Comparison of ENCODE assay signal across 27 cellular contexts in the genomic region with DNA sequence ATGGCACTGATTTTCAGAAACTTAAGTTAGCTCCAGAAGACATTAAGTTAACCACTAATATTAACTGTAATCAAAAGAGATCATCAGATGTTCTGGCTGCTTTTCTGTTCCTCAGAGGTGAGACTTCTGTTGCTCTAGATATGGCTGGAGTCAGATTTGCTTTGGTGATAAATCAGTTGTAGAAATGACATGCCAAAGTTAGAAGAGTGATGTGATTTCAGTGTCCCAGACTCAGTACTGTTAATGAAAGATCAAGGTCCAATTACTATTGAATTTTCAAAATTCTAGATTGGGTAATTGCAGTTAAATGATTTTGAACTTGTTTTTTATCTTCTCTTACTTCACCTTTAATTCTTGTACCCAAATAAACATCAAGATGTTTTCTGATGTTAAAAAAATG.
"Had no signal": no experiment of that assay in that cellular context is flagged by ENCODE, and none has a peak within 500 bp of the region (broad histone marks: within the 10 kb centered on the region; RNA-seq: fewer than 3 reads in every experiment).

No MANE protein-coding gene starts in this region.

- H3K27ac ChIP-seq: neural progenitor cell, pancreas, psoas muscle, skin epidermis, spleen, suprapubic skin, testis, tibial artery, transverse colon, upper lobe of right lung, uterus had no signal

- H3K4me1 ChIP-seq: neural progenitor cell, pancreas, psoas muscle, spleen, suprapubic skin, testis, tibial artery, transverse colon, upper lobe of right lung, uterus had no signal

- H3K9ac ChIP-seq: neural progenitor cell had no signal

- H3K4me2 ChIP-seq: neural progenitor cell, smooth muscle cell had no signal

- ATAC-seq: naive thymus-derived CD4-positive, alpha-beta T cell; natural killer cell; pancreas; psoas muscle; right cardiac atrium; sciatic nerve; stimulated activated memory B cell treated with anti-CD40 and anti-IgM and Interleukin-4, amounts not matched to agents 10 μg/mL and 1 μg/mL and 100 μg/mL, for 72 hours; stimulated activated naive CD8-positive, alpha-beta T cell treated with anti-CD3 and anti-CD28 coated beads, Interleukin-15, amount 100 ng/mL, for 72 hours; stimulated activated naive CD8-positive, alpha-beta T cell treated with anti-CD3 and anti-CD28 coated beads, Interleukin-15, Interleukin-2, amounts not matched to agents 100 U/mL and 50 U/mL, for 24 hours; upper lobe of right lung had no signal

- H2AFZ ChIP-seq: neural progenitor cell had no signal

- H3K4me3 ChIP-seq: neural progenitor cell, pancreas, psoas muscle, skin epidermis, smooth muscle cell, spleen, suprapubic skin, testis, tibial artery, transverse colon, upper lobe of right lung, uterus had no signal

- H3K36me3 ChIP-seq: neural progenitor cell, pancreas, spleen, suprapubic skin, tibial artery, transverse colon, upper lobe of right lung, uterus had no signal

- DNase-seq: naive thymus-derived CD4-positive, alpha-beta T cell; natural killer cell; pancreas; posterior cingulate gyrus; psoas muscle; right cardiac atrium; spleen; stimulated activated CD4-positive, alpha-beta T cell treated with anti-CD3 and anti-CD28 coated beads, Interleukin-12 subunit alpha, Interleukin-12 subunit beta, amount 100 ng/mL, for 4 hours; stimulated activated CD4-positive, alpha-beta T cell treated with anti-CD3 and anti-CD28 coated beads, Interleukin-1b, Interleukin-23, amount 100 ng/mL, for 48 hours; stimulated activated CD4-positive, alpha-beta T cell treated with anti-CD3 and anti-CD28 coated beads, Interleukin-4, amount 100 ng/mL, for 1 hour; stimulated activated CD4-positive, alpha-beta T cell treated with anti-CD3 and anti-CD28 coated beads, Interleukin-4, amount 100 ng/mL, for 4 hours; stimulated activated CD8-positive, alpha-beta memory T cell treated with anti-CD3 and anti-CD28 coated beads, Interleukin-4, amount 100 ng/mL, for 48 hours; stimulated activated naive CD4-positive, alpha-beta T cell; stimulated activated naive CD8-positive, alpha-beta T cell treated with anti-CD3 and anti-CD28 coated beads, Interleukin-15, amount 100 ng/mL, for 72 hours; stimulated activated naive CD8-positive, alpha-beta T cell treated with anti-CD3 and anti-CD28 coated beads, Interleukin-15, Interleukin-2, amounts not matched to agents 100 U/mL and 50 U/mL, for 24 hours; substantia nigra; testis; tibial artery; transverse colon; upper lobe of right lung; uterus had no signal

- H3K27me3 ChIP-seq: neural progenitor cell, pancreas, spleen, suprapubic skin, testis, tibial artery, transverse colon, upper lobe of right lung, uterus had no signal

- H3K9me3 ChIP-seq: pancreas, psoas muscle, testis, tibial artery, transverse colon, upper lobe of right lung, uterus had no signal
